In genomic region chr2:38109732-38110181, GRCh38 we compare ENCODE assay signal across 17 cellular contexts. TPM values are rescaled to one million over a fixed set of nuclear protein-coding genes. Genes with fewer than 3 reads are reported as not detected.
A peak's percentile ranks its signal among the peaks of the same experiment; 100 is the strongest.
DNase-seq lines count a peak whose midpoint lies in the region; ATAC-seq and FAIRE-seq lines count a peak whose summit lies in the region.
"Had no signal": no experiment of that assay in that cellular context is flagged by ENCODE, and none has a peak within 500 bp of the region (broad histone marks: within the 10 kb centered on the region; RNA-seq: fewer than 3 reads in every experiment).

No MANE protein-coding gene starts in this region.

- H3K9ac ChIP-seq in muscle layer of colon (ENCODE audit: low read length), result no peak overlapping the region

- DNase-seq in GM18507 (ENCODE audit: extremely low spot score, insufficient read length, low read depth) (no peak), HT-29 (ENCODE audit: low spot score) (peak; percentile 91), epithelial cell of prostate (ENCODE audit: low read depth, low spot score) (peak; percentile 48), NCI-H128 (lab: John Stamatoyannopoulos, UW; ENCODE audit: unreplicated experiment) (no peak), COLO829 (ENCODE audit: low spot score) (no peak), NCI-H2029 treated with DMSO at 0.1 percent for 48 hours (lab: John Stamatoyannopoulos, UW) (no peak)
- DNase-seq: activated CD4-positive, alpha-beta T cell treated with anti-CD3 and anti-CD28 coated beads for 36 hours; activated effector memory CD4-positive, alpha-beta T cell treated with Interleukin-2 at 50 U/mL for 16 hours; gastrocnemius medialis; HCEC 1CT; NCI-H69; retina; SW 1271; testis had no signal

- ATAC-seq in HG03159 (IDR thresholded peaks at IDR 0.05; ENCODE audit: unreplicated experiment), result no peak
- ATAC-seq: gastrocnemius medialis had no signal

- H3K27ac ChIP-seq in epithelial cell of prostate (peak overlapping the region; percentile 75), muscle layer of colon (ENCODE audit: low read depth, low read length) (peak overlapping the region; percentile 12)
- H3K27ac ChIP-seq: gastrocnemius medialis, testis had no signal

- H3K4me3 ChIP-seq in muscle layer of colon (ENCODE audit: low read depth in 1 of 2, low read length in 2 of 2), result no peak overlapping the region
- H3K4me3 ChIP-seq: gastrocnemius medialis, testis had no signal

- H3K27me3 ChIP-seq in muscle layer of colon (ENCODE audit: control insufficient read depth in 1 of 2, insufficient read depth in 2 of 2, low read length in 2 of 2), result no peaks in the 10 kb centered on the region
- H3K27me3 ChIP-seq: gastrocnemius medialis, testis had no signal

- peak; percentile 59 for FAIRE-seq in GM18507 (lab: Jason Lieb, UNC)

- peaks cover 12% of the 10 kb centered on the region for H3K4me1 ChIP-seq in muscle layer of colon (ENCODE audit: insufficient read depth, low read length)
- H3K4me1 ChIP-seq: gastrocnemius medialis had no signal

- H3K9me3 ChIP-seq in muscle layer of colon (ENCODE audit: low read length), result no peaks in the 10 kb centered on the region
- H3K9me3 ChIP-seq: gastrocnemius medialis, testis had no signal

- H3K36me3 ChIP-seq in muscle layer of colon (ENCODE audit: insufficient read depth, low read length), result no peaks in the 10 kb centered on the region
- H3K36me3 ChIP-seq: gastrocnemius medialis had no signal

RNA-seq across cellular contexts. Expression of gene CYP1B1, which starts 33.8 kb away (rescaled TPM):
- 13.5 and 17.7 TPM in 2 replicates for total RNA-seq in HT-29 (2014; rRNA removed; shearing (Covaris generic))
- total RNA-seq: G401 had no signal

Comparison
In these comparisons a context has a peak if more than half of its experiments do, and no peak if none do; other contexts are left out.
1. DNase-seq: peak in HT-29 (single experiment) and epithelial cell of prostate (single experiment); none in GM18507 (single experiment), NCI-H128 (single experiment), COLO829 (single experiment) and NCI-H2029 treated with DMSO at 0.1 percent for 48 hours (single experiment).